ENCODE assay signal across 8 cellular contexts in genomic region chr7:44307301-44307900, GRCh38. TPM values are rescaled to one million over a fixed set of nuclear protein-coding genes. Genes with fewer than 3 reads are reported as not detected.
DNase-seq lines count a peak whose midpoint lies in the region; ATAC-seq and TF ChIP-seq lines count a peak whose summit lies in the region.

No MANE protein-coding gene starts in this region.

- peaks cover 5% of the 10 kb centered on the region for H3K36me3 Mint-ChIP-seq in brain
- no peaks in the 10 kb centered on the region for H3K36me3 Mint-ChIP-seq in activated T-helper 1 cell treated with anti-CD3 and anti-CD28 coated beads, Interleukin-12 subunit alpha, Interleukin-12 subunit beta, Interleukin-2, Interleukin-4 antibody, amounts not matched to agents 30 ng/mL and 10 ng/mL and 1 ng/mL, durations not matched to agents 14 hours and 24 hours and 36 hours (ENCODE audit: low read depth)

- TF ChIP-seq CTCF in AG09309 (IDR thresholded peaks at IDR 0.05; ENCODE audit: control insufficient read depth, insufficient read depth, low read depth, low read length, missing control alignments) (peak; percentile 59), GM12865 (IDR thresholded peaks at IDR 0.05; ENCODE audit: insufficient read depth, low read depth, low read length, missing control alignments) (peak; percentile 36), brain (conservative IDR thresholded peaks at IDR 0.05) (peak; percentile 26 to 38), lower leg skin (IDR thresholded peaks at IDR 0.05) (no peak)

- 68 to 75% methylated on average over 4 to 7 of the region's 7 CpGs for WGBS in lower leg skin, 2 donors

- no peak for TF ChIP-seq POLR2A in lower leg skin (IDR thresholded peaks at IDR 0.05)

- H3K4me3 ChIP-seq in AG09309 (ENCODE audit: control insufficient read depth, low read depth, low read length) (no peak overlapping the region), GM12865 (ENCODE audit: low read depth, low read length) (no peak overlapping the region), lower leg skin (ENCODE audit: low read depth, poor library complexity, severe bottlenecking) (no peak overlapping the region)

- H3K27me3 Mint-ChIP-seq in brain, result peaks cover 13% of the 10 kb centered on the region
- peaks cover 15% of the 10 kb centered on the region for H3K27me3 Mint-ChIP-seq in activated T-helper 1 cell treated with anti-CD3 and anti-CD28 coated beads, Interleukin-12 subunit alpha, Interleukin-12 subunit beta, Interleukin-2, Interleukin-4 antibody, amounts not matched to agents 30 ng/mL and 10 ng/mL and 1 ng/mL, durations not matched to agents 14 hours and 24 hours and 36 hours (ENCODE audit: insufficient read depth)

- DNase-seq in AG09309 (ENCODE audit: low read depth) (no peak), GM12865 (ENCODE audit: low read depth) (peak; percentile 23), NCI-H345 treated with DMSO at 0.1 percent for 48 hours (lab: John Stamatoyannopoulos, UW; ENCODE audit: unreplicated experiment) (peak; percentile 14), lower leg skin (ENCODE audit: low spot score in 2 of 2) (peak; percentile 9 to 64)
- no peak for DNase-seq in effector CD8-positive, alpha-beta T cell (lab: John Stamatoyannopoulos, UW)
- DNase-seq in activated T-helper 1 cell treated with anti-CD3 and anti-CD28 coated beads, Interleukin-12 subunit alpha, Interleukin-12 subunit beta, Interleukin-2, Interleukin-4 antibody, amounts not matched to agents 30 ng/mL and 10 ng/mL and 1 ng/mL, durations not matched to agents 14 hours and 24 hours and 36 hours (ENCODE audit: low spot score), result no peak

- no peak overlapping the region for H3K4me3 Mint-ChIP-seq in brain
- H3K4me3 Mint-ChIP-seq in activated T-helper 1 cell treated with anti-CD3 and anti-CD28 coated beads, Interleukin-12 subunit alpha, Interleukin-12 subunit beta, Interleukin-2, Interleukin-4 antibody, amounts not matched to agents 30 ng/mL and 10 ng/mL and 1 ng/mL, durations not matched to agents 14 hours and 24 hours and 36 hours, result no peak overlapping the region

- no peak for ATAC-seq in GM21737 (IDR thresholded peaks at IDR 0.05; ENCODE audit: unreplicated experiment)

- no peaks in the 10 kb centered on the region for H3K4me1 Mint-ChIP-seq in brain
- H3K4me1 Mint-ChIP-seq in activated T-helper 1 cell treated with anti-CD3 and anti-CD28 coated beads, Interleukin-12 subunit alpha, Interleukin-12 subunit beta, Interleukin-2, Interleukin-4 antibody, amounts not matched to agents 30 ng/mL and 10 ng/mL and 1 ng/mL, durations not matched to agents 14 hours and 24 hours and 36 hours (ENCODE audit: low read depth), result no peaks in the 10 kb centered on the region

- H3K27ac Mint-ChIP-seq in brain, result no peak overlapping the region
- no peak overlapping the region for H3K27ac Mint-ChIP-seq in activated T-helper 1 cell treated with anti-CD3 and anti-CD28 coated beads, Interleukin-12 subunit alpha, Interleukin-12 subunit beta, Interleukin-2, Interleukin-4 antibody, amounts not matched to agents 30 ng/mL and 10 ng/mL and 1 ng/mL, durations not matched to agents 14 hours and 24 hours and 36 hours

- intact Hi-C loops in lower leg skin (cut with DNase I; ENCODE audit: low total_unique reads), result no loop called here
- intact Hi-C loops in activated T-helper 1 cell treated with anti-CD3 and anti-CD28 coated beads, Interleukin-12 subunit alpha, Interleukin-12 subunit beta, Interleukin-2, Interleukin-4 antibody, amounts not matched to agents 30 ng/mL and 10 ng/mL and 1 ng/mL, durations not matched to agents 14 hours and 24 hours and 36 hours (cut with micrococcal nuclease), result loop anchor here (1.0 kb wide), 1 partner anchor 66 kb away; no protein-coding TSS in a partner anchor

- H3K9me3 Mint-ChIP-seq in brain, result peaks cover 0 to 15% (median 8%) of the 10 kb centered on the region in 5 experiments
- H3K9me3 Mint-ChIP-seq in activated T-helper 1 cell treated with anti-CD3 and anti-CD28 coated beads, Interleukin-12 subunit alpha, Interleukin-12 subunit beta, Interleukin-2, Interleukin-4 antibody, amounts not matched to agents 30 ng/mL and 10 ng/mL and 1 ng/mL, durations not matched to agents 14 hours and 24 hours and 36 hours, result no peaks in the 10 kb centered on the region

RNA-seq across cellular contexts. Expression of gene CAMK2B, which starts 18.0 kb away (rescaled TPM):
- polyA plus RNA-seq in brain (ENCODE audit: insufficient read depth, low read depth, low replicate concordance), result 88.4 TPM
- total RNA-seq in lower leg skin, result 1 to 10 TPM in 2 of 4 donors, under 1 TPM in 2; 0.04 to 2.6 (median 1.1) TPM
- 0.47 and 0.76 TPM in 2 replicates for total RNA-seq in activated T-helper 1 cell treated with anti-CD3 and anti-CD28 coated beads, Interleukin-12 subunit alpha, Interleukin-12 subunit beta, Interleukin-2, Interleukin-4 antibody, amounts not matched to agents 30 ng/mL and 10 ng/mL and 1 ng/mL, durations not matched to agents 14 hours and 24 hours and 36 hours

Comparison
In these comparisons a context has a peak if more than half of its experiments do, and no peak if none do; other contexts are left out.
1. DNase-seq: peak in GM12865 (single experiment), NCI-H345 treated with DMSO at 0.1 percent for 48 hours (single experiment) and lower leg skin (2 of 2); none in AG09309 (single experiment), effector CD8-positive, alpha-beta T cell (single experiment) and activated T-helper 1 cell treated with anti-CD3 and anti-CD28 coated beads, Interleukin-12 subunit alpha, Interleukin-12 subunit beta, Interleukin-2, Interleukin-4 antibody, amounts not matched to agents 30 ng/mL and 10 ng/mL and 1 ng/mL, durations not matched to agents 14 hours and 24 hours and 36 hours (single experiment).
2. CTCF ChIP-seq: peak in AG09309 (single experiment), GM12865 (single experiment) and brain (2 of 2); none in lower leg skin (0 of 3).